In genomic region chr22:23716811-23717801, GRCh38 we compare ENCODE assay signal across 1 cellular context.
TF ChIP-seq lines count a peak whose summit lies in the region.

No MANE protein-coding gene starts in this region.

TF ChIP-seq in SK-N-SH, 30 proteins besides CTCF, POLR2A, EP300 and RAD21 (continued from another document):
- TF ChIP-seq, protein P1, sequence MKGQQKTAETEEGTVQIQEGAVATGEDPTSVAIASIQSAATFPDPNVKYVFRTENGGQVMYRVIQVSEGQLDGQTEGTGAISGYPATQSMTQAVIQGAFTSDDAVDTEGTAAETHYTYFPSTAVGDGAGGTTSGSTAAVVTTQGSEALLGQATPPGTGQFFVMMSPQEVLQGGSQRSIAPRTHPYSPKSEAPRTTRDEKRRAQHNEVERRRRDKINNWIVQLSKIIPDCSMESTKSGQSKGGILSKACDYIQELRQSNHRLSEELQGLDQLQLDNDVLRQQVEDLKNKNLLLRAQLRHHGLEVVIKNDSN (IDR thresholded peaks at IDR 0.05; ENCODE audit: borderline replicate concordance, low read depth) = peak; percentile 94
- TF ChIP-seq CHD2 (IDR thresholded peaks at IDR 0.05; ENCODE audit: low read length, partially characterized antibody) = no peak
- no peak for TF ChIP-seq FOSL2 (IDR thresholded peaks at IDR 0.05; ENCODE audit: borderline replicate concordance, low read depth)
- TF ChIP-seq, protein P2, sequence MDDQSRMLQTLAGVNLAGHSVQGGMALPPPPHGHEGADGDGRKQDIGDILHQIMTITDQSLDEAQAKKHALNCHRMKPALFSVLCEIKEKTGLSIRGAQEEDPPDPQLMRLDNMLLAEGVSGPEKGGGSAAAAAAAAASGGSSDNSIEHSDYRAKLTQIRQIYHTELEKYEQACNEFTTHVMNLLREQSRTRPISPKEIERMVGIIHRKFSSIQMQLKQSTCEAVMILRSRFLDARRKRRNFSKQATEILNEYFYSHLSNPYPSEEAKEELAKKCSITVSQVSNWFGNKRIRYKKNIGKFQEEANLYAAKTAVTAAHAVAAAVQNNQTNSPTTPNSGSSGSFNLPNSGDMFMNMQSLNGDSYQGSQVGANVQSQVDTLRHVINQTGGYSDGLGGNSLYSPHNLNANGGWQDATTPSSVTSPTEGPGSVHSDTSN (IDR thresholded peaks at IDR 0.05) = no peak
- TF ChIP-seq GATA2 (CRISPR knock-in tag; IDR thresholded peaks at IDR 0.05) = no peak
- TF ChIP-seq FOXJ3 (CRISPR knock-in tag; IDR thresholded peaks at IDR 0.05) = no peak
- TF ChIP-seq TCF12 (IDR thresholded peaks at IDR 0.05) = no peak
- no peak for TF ChIP-seq GABPA (IDR thresholded peaks at IDR 0.05; ENCODE audit: low read depth)
- TF ChIP-seq JUND (IDR thresholded peaks at IDR 0.05) = no peak
- no peak for TF ChIP-seq TAF1 (IDR thresholded peaks at IDR 0.05; ENCODE audit: borderline replicate concordance, low read depth, low read length)
- no peak for TF ChIP-seq RXRA (IDR thresholded peaks at IDR 0.05; ENCODE audit: borderline replicate concordance, low read depth)
- peak; percentile 83; the same call in 1 of the 2 replicates for TF ChIP-seq MAX (IDR thresholded peaks at IDR 0.05; ENCODE audit: low read depth)
- no peak for TF ChIP-seq TEAD4 (IDR thresholded peaks at IDR 0.05; ENCODE audit: borderline replicate concordance, insufficient read depth)
- TF ChIP-seq YY1 (IDR thresholded peaks at IDR 0.05; ENCODE audit: low read depth) = peak; percentile 99
- TF ChIP-seq MXI1 (IDR thresholded peaks at IDR 0.05; ENCODE audit: low read depth, low read length) = peak; percentile 70
- TF ChIP-seq NFIC (IDR thresholded peaks at IDR 0.05; ENCODE audit: borderline replicate concordance) = no peak
- TF ChIP-seq, protein P3, sequence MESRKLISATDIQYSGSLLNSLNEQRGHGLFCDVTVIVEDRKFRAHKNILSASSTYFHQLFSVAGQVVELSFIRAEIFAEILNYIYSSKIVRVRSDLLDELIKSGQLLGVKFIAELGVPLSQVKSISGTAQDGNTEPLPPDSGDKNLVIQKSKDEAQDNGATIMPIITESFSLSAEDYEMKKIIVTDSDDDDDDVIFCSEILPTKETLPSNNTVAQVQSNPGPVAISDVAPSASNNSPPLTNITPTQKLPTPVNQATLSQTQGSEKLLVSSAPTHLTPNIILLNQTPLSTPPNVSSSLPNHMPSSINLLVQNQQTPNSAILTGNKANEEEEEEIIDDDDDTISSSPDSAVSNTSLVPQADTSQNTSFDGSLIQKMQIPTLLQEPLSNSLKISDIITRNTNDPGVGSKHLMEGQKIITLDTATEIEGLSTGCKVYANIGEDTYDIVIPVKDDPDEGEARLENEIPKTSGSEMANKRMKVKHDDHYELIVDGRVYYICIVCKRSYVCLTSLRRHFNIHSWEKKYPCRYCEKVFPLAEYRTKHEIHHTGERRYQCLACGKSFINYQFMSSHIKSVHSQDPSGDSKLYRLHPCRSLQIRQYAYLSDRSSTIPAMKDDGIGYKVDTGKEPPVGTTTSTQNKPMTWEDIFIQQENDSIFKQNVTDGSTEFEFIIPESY (IDR thresholded peaks at IDR 0.05; ENCODE audit: borderline replicate concordance, low read depth) = peak; percentile 80; the same call in 1 of the 2 replicates
- TF ChIP-seq SIN3A (IDR thresholded peaks at IDR 0.05; ENCODE audit: borderline replicate concordance, low read depth, low read length) = peak; percentile 72; the same call in 1 of the 2 replicates
TF ChIP-seq in SK-N-SH: peak in this region for 10.
